8 cellular contexts compared by ENCODE assay signal in the genomic region with DNA sequence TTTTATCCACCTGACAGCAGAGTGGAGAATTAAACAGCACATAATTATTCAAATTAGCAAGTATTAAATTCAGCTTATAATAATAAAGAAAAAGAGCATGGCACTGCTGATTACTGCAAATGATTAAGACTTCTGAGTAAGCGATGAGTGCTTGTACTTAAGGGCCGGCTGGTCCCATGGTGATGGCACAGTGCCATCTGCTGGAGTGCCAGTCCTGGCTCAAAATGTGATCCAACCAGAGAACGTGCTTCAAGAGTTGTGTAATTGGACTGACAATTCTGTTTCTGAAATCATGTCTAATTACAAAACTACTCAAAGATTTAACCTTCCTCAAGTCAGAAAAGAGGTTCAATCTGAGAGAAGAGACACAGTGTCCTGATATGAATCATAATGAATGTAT.
DNase-seq lines count a peak whose midpoint lies in the region; ATAC-seq and TF ChIP-seq lines count a peak whose summit lies in the region.

No MANE protein-coding gene starts in this region.

- no peak overlapping the region for H3K4me3 Mint-ChIP-seq in activated CD4-positive, alpha-beta memory T cell treated with anti-CD3 and anti-CD28 coated beads, Interleukin-2, amount 10 ng/mL, durations not matched to agents 7 days and 5 days
- no peak overlapping the region for H3K4me3 Mint-ChIP-seq in stimulated activated naive B cell treated with anti-CD40 and anti-IgM and Interleukin-4, amounts not matched to agents 10 μg/mL and 1 μg/mL and 100 μg/mL, for 72 hours

- CTCF ChIA-PET in activated CD4-positive, alpha-beta memory T cell treated with anti-CD3 and anti-CD28 coated beads, Interleukin-2, amount 10 ng/mL, durations not matched to agents 7 days and 5 days (lab: Charles Lee): interaction anchor here (0.7 to 1.0 kb wide), 3 partner anchors 9 to 81 kb away, joined by 3 to 4 read pairs (median 3); no protein-coding TSS in a partner anchor

- intact Hi-C loops in right cardiac atrium (cut with DNase I): no loop called here

- POLR2A ChIA-PET in activated CD4-positive, alpha-beta memory T cell treated with anti-CD3 and anti-CD28 coated beads, Interleukin-2, amount 10 ng/mL, durations not matched to agents 7 days and 5 days (lab: Charles Lee): no interaction called here

- in situ Hi-C loops in ACHN (cut with HindIII; ENCODE audit: low pct_ligation_motif_present, low pct_unique_long_range_greater_than_20kb, low sequenced_read_pairs): no loop called here

- no peak overlapping the region for H3K4me3 ChIP-seq in right cardiac atrium (ENCODE audit: low read length)

- TF ChIP-seq CTCF in GM12872 (IDR thresholded peaks at IDR 0.05; ENCODE audit: insufficient read depth, low read depth, low read length): peak; percentile 72

- peak; percentile 63 for DNase-seq in ACHN
- DNase-seq in NCI-H2171 treated with DMSO at 0.1 percent for 48 hours (lab: John Stamatoyannopoulos, UW): peak; percentile 66
- DNase-seq in activated CD4-positive, alpha-beta memory T cell treated with anti-CD3 and anti-CD28 coated beads, Interleukin-2, amount 10 ng/mL, durations not matched to agents 7 days and 5 days: peak; percentile 39
- peak; percentile 23 to 66 (median 51) for DNase-seq in right cardiac atrium
- DNase-seq in stimulated activated naive B cell treated with anti-CD40 and anti-IgM and Interleukin-4, amounts not matched to agents 10 μg/mL and 1 μg/mL and 100 μg/mL, for 72 hours: no peak
- no peak for DNase-seq in OCI-M2 (lab: John Stamatoyannopoulos, UW; ENCODE audit: unreplicated experiment)

- H3K27me3 Mint-ChIP-seq in activated CD4-positive, alpha-beta memory T cell treated with anti-CD3 and anti-CD28 coated beads, Interleukin-2, amount 10 ng/mL, durations not matched to agents 7 days and 5 days: no peaks in the 10 kb centered on the region
- no peaks in the 10 kb centered on the region for H3K27me3 Mint-ChIP-seq in stimulated activated naive B cell treated with anti-CD40 and anti-IgM and Interleukin-4, amounts not matched to agents 10 μg/mL and 1 μg/mL and 100 μg/mL, for 72 hours

- H3K9me3 ChIP-seq in right cardiac atrium (ENCODE audit: control insufficient read depth, low read length): no peaks in the 10 kb centered on the region

- no peaks in the 10 kb centered on the region for H3K36me3 Mint-ChIP-seq in activated CD4-positive, alpha-beta memory T cell treated with anti-CD3 and anti-CD28 coated beads, Interleukin-2, amount 10 ng/mL, durations not matched to agents 7 days and 5 days (ENCODE audit: low read depth)
- H3K36me3 Mint-ChIP-seq in stimulated activated naive B cell treated with anti-CD40 and anti-IgM and Interleukin-4, amounts not matched to agents 10 μg/mL and 1 μg/mL and 100 μg/mL, for 72 hours: no peaks in the 10 kb centered on the region

- no peaks in the 10 kb centered on the region for H3K27me3 ChIP-seq in right cardiac atrium (ENCODE audit: control insufficient read depth, insufficient read depth)

- H3K9me3 Mint-ChIP-seq in activated CD4-positive, alpha-beta memory T cell treated with anti-CD3 and anti-CD28 coated beads, Interleukin-2, amount 10 ng/mL, durations not matched to agents 7 days and 5 days: no peaks in the 10 kb centered on the region
- peaks cover 4 to 5% of the 10 kb centered on the region in 2 donors for H3K9me3 Mint-ChIP-seq in stimulated activated naive B cell treated with anti-CD40 and anti-IgM and Interleukin-4, amounts not matched to agents 10 μg/mL and 1 μg/mL and 100 μg/mL, for 72 hours

- ATAC-seq in HG03103 (IDR thresholded peaks at IDR 0.05; ENCODE audit: low read depth, unreplicated experiment) (peak; percentile 60), right cardiac atrium (no peak)
- peak; percentile 41 to 54 for ATAC-seq in stimulated activated naive B cell treated with anti-CD40 and anti-IgM and Interleukin-4, amounts not matched to agents 10 μg/mL and 1 μg/mL and 100 μg/mL, for 72 hours (replicated peaks)

- H3K4me1 ChIP-seq in right cardiac atrium (ENCODE audit: control insufficient read depth, insufficient read depth, low read length): no peaks in the 10 kb centered on the region

- H3K27ac ChIP-seq in right cardiac atrium (ENCODE audit: low read length): no peak overlapping the region

- no peak overlapping the region for H3K27ac Mint-ChIP-seq in activated CD4-positive, alpha-beta memory T cell treated with anti-CD3 and anti-CD28 coated beads, Interleukin-2, amount 10 ng/mL, durations not matched to agents 7 days and 5 days
- no peak overlapping the region for H3K27ac Mint-ChIP-seq in stimulated activated naive B cell treated with anti-CD40 and anti-IgM and Interleukin-4, amounts not matched to agents 10 μg/mL and 1 μg/mL and 100 μg/mL, for 72 hours

- H3K4me1 Mint-ChIP-seq in activated CD4-positive, alpha-beta memory T cell treated with anti-CD3 and anti-CD28 coated beads, Interleukin-2, amount 10 ng/mL, durations not matched to agents 7 days and 5 days: no peaks in the 10 kb centered on the region
- no peaks in the 10 kb centered on the region for H3K4me1 Mint-ChIP-seq in stimulated activated naive B cell treated with anti-CD40 and anti-IgM and Interleukin-4, amounts not matched to agents 10 μg/mL and 1 μg/mL and 100 μg/mL, for 72 hours

- WGBS in right cardiac atrium: 15% methylated on average over 3 of the region's 3 CpGs

Comparison
In these comparisons a context has a peak if more than half of its experiments do, and no peak if none do; other contexts are left out.
1. DNase-seq: peak in ACHN (single experiment), NCI-H2171 treated with DMSO at 0.1 percent for 48 hours (single experiment), activated CD4-positive, alpha-beta memory T cell treated with anti-CD3 and anti-CD28 coated beads, Interleukin-2, amount 10 ng/mL, durations not matched to agents 7 days and 5 days (single experiment) and right cardiac atrium (3 of 3); none in stimulated activated naive B cell treated with anti-CD40 and anti-IgM and Interleukin-4, amounts not matched to agents 10 μg/mL and 1 μg/mL and 100 μg/mL, for 72 hours (single experiment) and OCI-M2 (single experiment).
2. ATAC-seq: peak in HG03103 (single experiment) and stimulated activated naive B cell treated with anti-CD40 and anti-IgM and Interleukin-4, amounts not matched to agents 10 μg/mL and 1 μg/mL and 100 μg/mL, for 72 hours (2 of 2); none in right cardiac atrium (0 of 2).